Comparison of ENCODE assay signal across 8 cellular contexts in the genomic region with DNA sequence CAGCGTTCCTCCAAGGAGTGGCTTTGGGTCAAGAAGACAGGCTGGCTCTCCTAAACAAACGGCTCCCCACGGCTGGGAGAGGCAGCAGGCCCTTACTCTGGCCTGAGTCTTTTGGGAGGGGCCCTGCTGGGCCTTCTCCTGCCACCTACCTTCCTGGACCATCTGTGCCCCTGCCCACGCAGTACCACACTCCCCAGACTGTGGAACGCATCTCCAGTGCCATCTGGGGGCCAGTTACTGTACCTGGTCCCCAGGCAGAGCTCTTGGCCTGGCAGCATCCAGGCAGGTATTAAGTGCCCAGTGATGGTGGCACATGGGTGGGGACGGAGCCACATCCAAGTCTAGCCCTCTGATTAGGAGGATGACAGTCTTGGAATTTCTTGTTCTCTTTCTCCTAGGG. TPM values are rescaled to one million over a fixed set of nuclear protein-coding genes. Genes with fewer than 3 reads are reported as not detected.
DNase-seq lines count a peak whose midpoint lies in the region; ATAC-seq and TF ChIP-seq lines count a peak whose summit lies in the region.

No MANE protein-coding gene starts in this region.

- POLR2A ChIA-PET in A673 (lab: Charles Lee; ENCODE audit: low non-redundant PET): no interaction called here

- H3K4me3 ChIP-seq in A673 (ENCODE audit: low read depth, low read length, poor library complexity, severe bottlenecking) (no peak overlapping the region), epithelial cell of esophagus (ENCODE audit: low read length) (no peak overlapping the region), ovary (no peak overlapping the region)

- TF ChIP-seq CTCF in A673 (conservative IDR thresholded peaks at IDR 0.05; ENCODE audit: low read depth, low read length): peak; percentile 29; the same call in 1 of the 2 replicates
- TF ChIP-seq CTCF in epithelial cell of esophagus (IDR thresholded peaks at IDR 0.05; ENCODE audit: insufficient read depth, low read depth, low read length, missing control alignments): peak; percentile 30
- no peak for TF ChIP-seq CTCF in ovary (IDR thresholded peaks at IDR 0.05)

- H3K27me3 ChIP-seq in A673 (replicated peaks; ENCODE audit: insufficient read depth, low read depth, low read length, poor library complexity) (no peaks in the 10 kb centered on the region), ovary (no peaks in the 10 kb centered on the region)

- H3K36me3 ChIP-seq in A673 (ENCODE audit: insufficient read depth, low read length, poor library complexity, severe bottlenecking): no peaks in the 10 kb centered on the region
- no peaks in the 10 kb centered on the region for H3K36me3 ChIP-seq in ovary

- BruUV-seq in A673 (replicated peaks; lab: Mats Ljungman, UMichigan): no TSS peak

- H3K27ac ChIP-seq in A673 (ENCODE audit: low read depth, low read length, poor library complexity, severe bottlenecking) (no peak overlapping the region), ovary (no peak overlapping the region)

- H3K4me1 ChIP-seq in A673 (ENCODE audit: insufficient read depth, low read length, poor library complexity, severe bottlenecking) (no peaks in the 10 kb centered on the region), ovary (ENCODE audit: insufficient read depth) (no peaks in the 10 kb centered on the region)

- H3K9me3 ChIP-seq in A673 (ENCODE audit: low read depth, low read length, poor library complexity, severe bottlenecking) (no peaks in the 10 kb centered on the region), ovary (no peaks in the 10 kb centered on the region)

- no peak for TF ChIP-seq POLR2A in ovary (IDR thresholded peaks at IDR 0.05)

- CTCF ChIA-PET in A673 (lab: Charles Lee): interaction anchor here (0.7 kb wide), 1 partner anchor 627 kb away, joined by 9 read pairs; no protein-coding TSS in a partner anchor

- DNase-seq in A673 (ENCODE audit: low spot score): no peak
- peak in 4 of 5 experiments; percentile 25 to 55 (median 35) for DNase-seq in T-helper 2 cell
- peak; percentile 23 for DNase-seq in epithelial cell of esophagus (ENCODE audit: low read depth)
- DNase-seq in ovary: no peak
- no peak for DNase-seq in medulla oblongata (ENCODE audit: extremely low spot score)
- DNase-seq in AG08396 (ENCODE audit: low spot score): no peak
- no peak for DNase-seq in iPS-NIHi7 (ENCODE audit: extremely low spot score)

- ATAC-seq in GM18858 (IDR thresholded peaks at IDR 0.05; ENCODE audit: unreplicated experiment): peak; percentile 44

- no peak for TF ChIP-seq EP300 in ovary (IDR thresholded peaks at IDR 0.05)

- WGBS in ovary, 3 donors: 66 to 73% (median 67%) methylated on average over 6 of the region's 6 CpGs

- intact Hi-C loops in A673 (cut with micrococcal nuclease; ENCODE audit: unreplicated experiment): no loop called here
- intact Hi-C loops in ovary (cut with DNase I): no loop called here

RNA-seq across cellular contexts. Expression of gene ALKBH4, which starts 14.4 kb away (rescaled TPM):
- total RNA-seq in A673 (2021): 17.0 and 17.7 TPM in 2 replicates
- 10 to 100 TPM in 5 of 7 donors, 1 to 10 TPM in 2; 9.8 to 15.5 (median 12.2) TPM for total RNA-seq in ovary
- 10 to 100 TPM in 1 of 2 donors, 1 to 10 TPM in 1; 6.2 to 11.9 TPM for polyA plus RNA-seq in ovary

RNA-seq across cellular contexts. Expression of gene LRWD1, which starts 14.5 kb away (rescaled TPM):
- total RNA-seq in A673 (2021) (43.8 and 48.5 TPM in 2 replicates), ovary (10 to 100 TPM; 10.7 to 26.2 (median 14.6) TPM)
- 10 to 100 TPM in 1 of 2 donors, 1 to 10 TPM in 1; 3.4 to 12.6 TPM for polyA plus RNA-seq in ovary

RNA-seq across cellular contexts. Expression of gene ORAI2, which starts 16.9 kb away (rescaled TPM):
- total RNA-seq in A673 (2021) (35.2 and 37.0 TPM in 2 replicates), ovary (10 to 100 TPM in 6 of 7 donors, 1 to 10 TPM in 1; 6.4 to 18.9 (median 16.3) TPM)
- polyA plus RNA-seq in ovary: 10 to 100 TPM in 1 of 2 donors, 1 to 10 TPM in 1; 3.2 to 10.0 TPM

RNA-seq across cellular contexts. Expression of gene POLR2J, which starts 28.5 kb away (rescaled TPM):
- total RNA-seq in A673 (2021): 52.2 and 60.9 TPM in 2 replicates
- 10 to 100 TPM; 17.7 to 48.0 (median 40.2) TPM for total RNA-seq in ovary
- polyA plus RNA-seq in ovary: 10 to 100 TPM; 41.9 to 77.1 TPM

RNA-seq across cellular contexts. Expression of gene PRKRIP1, which starts 54.1 kb away (rescaled TPM):
- total RNA-seq in A673 (2021) (24.9 and 30.8 TPM in 2 replicates), ovary (10 to 100 TPM; 17.4 to 28.8 (median 23.9) TPM)
- 10 to 100 TPM; 23.4 to 26.9 TPM for polyA plus RNA-seq in ovary

Comparison
In these comparisons a context has a peak if more than half of its experiments do, and no peak if none do; other contexts are left out.
1. DNase-seq: peak in T-helper 2 cell (4 of 5) and epithelial cell of esophagus (single experiment); none in A673 (single experiment), ovary (0 of 5), medulla oblongata (single experiment), AG08396 (single experiment) and iPS-NIHi7 (single experiment).
2. CTCF ChIP-seq: peak in A673 (single experiment) and epithelial cell of esophagus (single experiment); none in ovary (0 of 3).